28 cellular contexts compared by ENCODE assay signal in the genomic region with DNA sequence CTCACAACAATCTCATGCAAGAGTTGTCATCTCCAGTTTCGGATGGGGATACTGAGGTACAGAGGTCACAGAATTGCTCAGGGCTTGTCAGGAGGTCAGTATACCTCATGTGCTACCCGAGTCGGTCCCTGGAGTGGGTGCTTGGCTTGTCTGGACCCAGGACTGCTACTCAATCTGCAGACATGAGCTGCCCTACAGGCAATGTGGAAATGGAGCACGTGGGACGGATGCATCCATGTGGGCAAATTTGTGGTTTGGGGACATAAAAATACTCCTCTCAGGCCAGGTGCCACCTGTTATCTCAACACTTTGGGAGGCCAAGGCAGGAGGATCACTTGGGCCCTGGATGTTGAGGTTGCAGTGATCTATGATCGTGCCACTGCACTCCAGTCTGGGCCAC.
"Had no signal": no experiment of that assay in that cellular context is flagged by ENCODE, and none has a peak within 500 bp of the region (broad histone marks: within the 10 kb centered on the region; RNA-seq: fewer than 3 reads in every experiment).

No MANE protein-coding gene starts in this region.

- H3K36me3 Mint-ChIP-seq: activated naive CD4-positive, alpha-beta T cell treated with anti-CD3 and anti-CD28 coated beads, Interleukin-2, amount 50 U/mL, for 72 hours had no signal

- H3K4me3 Mint-ChIP-seq: activated CD4-positive, alpha-beta T cell treated with anti-CD3 and anti-CD28 coated beads, Interleukin-2, amount 10 ng/mL, durations not matched to agents 24 days and 14 days; activated naive CD4-positive, alpha-beta T cell treated with anti-CD3 and anti-CD28 coated beads for 36 hours; activated T-cell treated with anti-CD3 and anti-CD28 coated beads, Interleukin-2, amount 50 U/mL, for 4 hours; activated T-helper 1 cell treated with anti-CD3 and anti-CD28 coated beads, Interleukin-12 subunit alpha, Interleukin-12 subunit beta, Interleukin-2, Interleukin-4 antibody, amounts not matched to agents 30 ng/mL and 10 ng/mL and 1 ng/mL, durations not matched to agents 14 hours and 24 hours and 36 hours had no signal

- H3K9me3 Mint-ChIP-seq: activated CD4-positive, alpha-beta T cell treated with anti-CD3 and anti-CD28 coated beads, Interleukin-2, amount 10 ng/mL, durations not matched to agents 24 days and 14 days; activated naive CD4-positive, alpha-beta T cell treated with anti-CD3 and anti-CD28 coated beads for 36 hours; activated naive CD4-positive, alpha-beta T cell treated with anti-CD3 and anti-CD28 coated beads, Interleukin-2, amount 50 U/mL, for 72 hours; activated T-cell treated with anti-CD3 and anti-CD28 coated beads, Interleukin-2, amount 50 U/mL, for 4 hours; activated T-helper 1 cell treated with anti-CD3 and anti-CD28 coated beads, Interleukin-12 subunit alpha, Interleukin-12 subunit beta, Interleukin-2, Interleukin-4 antibody, amounts not matched to agents 30 ng/mL and 10 ng/mL and 1 ng/mL, durations not matched to agents 14 hours and 24 hours and 36 hours had no signal

- H3K27me3 ChIP-seq: brain microvascular endothelial cell, MG63, SJCRH30 had no signal

- H3K4me1 ChIP-seq: SJCRH30 had no signal

- H3K36me3 ChIP-seq: MG63, SJCRH30 had no signal

- H3K27ac ChIP-seq: brain microvascular endothelial cell, SJCRH30, SK-N-MC had no signal

- H3K27me3 Mint-ChIP-seq: activated CD4-positive, alpha-beta T cell treated with anti-CD3 and anti-CD28 coated beads, Interleukin-2, amount 10 ng/mL, durations not matched to agents 24 days and 14 days had no signal

- H3K4me3 ChIP-seq: MG63, SJCRH30, SK-N-MC had no signal

- H3K9me3 ChIP-seq: MG63, SJCRH30 had no signal

- DNase-seq: activated CD4-positive, alpha-beta T cell treated with anti-CD3 and anti-CD28 coated beads, Interleukin-2, amount 10 ng/mL, durations not matched to agents 24 days and 14 days; activated CD4-positive, alpha-beta T cell treated with anti-CD3 and anti-CD28 coated beads, Interleukin-2, amount 50 U/mL, for 4 hours; activated CD8-positive, alpha-beta memory T cell treated with anti-CD3 and anti-CD28 coated beads, Interleukin-2, amount 50 U/mL, for 4 hours; activated gamma-delta T cell treated with Interleukin-2 at 50 U/mL for 16 hours; activated T-cell treated with anti-CD3 and anti-CD28 coated beads for 4 hours; activated T-cell treated with anti-CD3 and anti-CD28 coated beads, Interleukin-2, amount 50 U/mL, for 4 hours; amniotic stem cell; aorta; brain microvascular endothelial cell; Kasumi-1; KG1; MG63; NCI-H1048; NCI-H1105 treated with DMSO at 0.1 percent for 48 hours; NCI-H1436; NCI-H1694; NCI-H1930; NCI-H2081 treated with DMSO at 0.1 percent for 48 hours; NCI-H345; NCI-H526; NCI-H748 treated with DMSO at 0.1 percent for 48 hours; NK-92 treated with Interleukin-12 subunit alpha and Interleukin-12 subunit beta, amount 100 ng/mL, for 24 hours; SHP77; SJCRH30 had no signal
